Comparison of ENCODE assay signal across 8 cellular contexts in genomic region chr10:58266826-58267712, GRCh38. TPM values are rescaled to one million over a fixed set of nuclear protein-coding genes. Genes with fewer than 3 reads are reported as not detected.
DNase-seq lines count a peak whose midpoint lies in the region; ATAC-seq and TF ChIP-seq lines count a peak whose summit lies in the region.

No MANE protein-coding gene starts in this region.

- H3K36me3 ChIP-seq in SJCRH30 (no peaks in the 10 kb centered on the region), adipocyte (ENCODE audit: control insufficient read depth, insufficient read depth, low read length, severe bottlenecking) (no peaks in the 10 kb centered on the region), aorta (ENCODE audit: control insufficient read depth in 1 of 2, insufficient read depth in 2 of 2, low read length in 1 of 2) (no peaks in the 10 kb centered on the region)

- DNase-seq in NK-92 treated with Interleukin-12 subunit alpha and Interleukin-12 subunit beta, amount 100 ng/mL, for 24 hours (lab: John Stamatoyannopoulos, UW) = peak; percentile 10
- DNase-seq in NK-92 (lab: John Stamatoyannopoulos, UW; ENCODE audit: unreplicated experiment) (no peak), SJCRH30 (peak; percentile 20 to 31), adipocyte (ENCODE audit: low read depth) (peak; percentile 87), Right ventricle myocardium superior (peak; percentile 70), omental fat pad (ENCODE audit: low spot score) (peak; percentile 32), aorta (peak; percentile 82 to 83)

- H3K4me3 ChIP-seq in SJCRH30 = peak overlapping the region; percentile 83
- H3K4me3 ChIP-seq in adipocyte (ENCODE audit: low read length) = peak overlapping the region; percentile 96
- peak overlapping the region; percentile 4 to 71 for H3K4me3 ChIP-seq in aorta (ENCODE audit: low read length in 2 of 2)

- intact Hi-C loops in Right ventricle myocardium superior (cut with DNase I) (no loop called here), aorta (cut with DNase I) (loop anchor here in 1 of 2 donors (2.0 kb wide), 1 partner anchor 68 kb away; the partner anchor contains the start of gene UBE2D1)

- no peak for TF ChIP-seq CTCF in omental fat pad (IDR thresholded peaks at IDR 0.05)

- ATAC-seq in HG03108 (IDR thresholded peaks at IDR 0.05; ENCODE audit: unreplicated experiment) (peak; percentile 8), Right ventricle myocardium superior (ENCODE audit: poor library complexity) (peak; percentile 9), omental fat pad (ENCODE audit: low FRiP score) (peak; percentile 5), aorta (ENCODE audit: low FRiP score) (peak; percentile 35)

- H3K4me1 ChIP-seq in SJCRH30 (no peaks in the 10 kb centered on the region; the same call in 1 of the 2 replicates), adipocyte (ENCODE audit: control insufficient read depth, insufficient read depth, low read length) (peaks cover 37% of the 10 kb centered on the region), aorta (ENCODE audit: control insufficient read depth in 1 of 2, insufficient read depth in 2 of 2, low read length in 2 of 2) (no peaks in the 10 kb centered on the region)

- WGBS in aorta, 2 donors = 0 to 2% methylated on average over 44 to 53 of the region's 53 CpGs

- H3K27me3 ChIP-seq in SJCRH30 (no peaks in the 10 kb centered on the region), adipocyte (replicated peaks; ENCODE audit: control insufficient read depth, insufficient read depth, low read length) (no peaks in the 10 kb centered on the region), aorta (ENCODE audit: control insufficient read depth in 1 of 2, insufficient read depth in 2 of 2, low read length in 1 of 2) (no peaks in the 10 kb centered on the region)

- H3K9me3 ChIP-seq in SJCRH30 (replicated peaks) (no peaks in the 10 kb centered on the region), adipocyte (ENCODE audit: control insufficient read depth, low read length) (no peaks in the 10 kb centered on the region), aorta (ENCODE audit: control insufficient read depth, low read length) (no peaks in the 10 kb centered on the region)

- H3K27ac ChIP-seq in SJCRH30 = peak overlapping the region; percentile 59
- peak overlapping the region in 1 of 2 donors; percentile 58 for H3K27ac ChIP-seq in aorta (ENCODE audit: low read depth in 1 of 2, low read length in 2 of 2)

- peak overlapping the region; percentile 91 for H3K9ac ChIP-seq in adipocyte (ENCODE audit: low read length)

RNA-seq across cellular contexts. Expression of gene IPMK, which starts 0.6 kb away (rescaled TPM):
- total RNA-seq in SJCRH30 (2014; rRNA removed; shearing (Covaris generic)) = 6.1 and 6.5 TPM in 2 replicates
- 2.1 TPM for total RNA-seq in Right ventricle myocardium superior
- 1 to 10 TPM; 6.3 to 9.5 (median 7.7) TPM for total RNA-seq in omental fat pad
- total RNA-seq in aorta = 1 to 10 TPM; 4.5 to 8.1 TPM
- 1 to 10 TPM in 1 of 2 donors, under 1 TPM in 1; 0.87 to 2.9 TPM for polyA plus RNA-seq in aorta

RNA-seq across cellular contexts. Expression of gene CISD1, which starts 1.9 kb away (rescaled TPM):
- total RNA-seq in SJCRH30 (2014; rRNA removed; shearing (Covaris generic)) = 43.2 and 45.0 TPM in 2 replicates
- total RNA-seq in Right ventricle myocardium superior (182 TPM), omental fat pad (10 to 100 TPM; 14.6 to 21.8 (median 18.1) TPM), aorta (10 to 100 TPM; 28.8 to 30.7 TPM)
- polyA plus RNA-seq in aorta = 10 to 100 TPM; 33.7 to 47.7 TPM

Comparison
In these comparisons a context has a peak if more than half of its experiments do, and no peak if none do; other contexts are left out.
1. H3K4me3 ChIP-seq: peak in every context shown above with its lines; median percentile 96 in adipocyte; 83 in SJCRH30; 38 in aorta.